ENCODE assay signal across 2 cellular contexts in genomic region chr17:74866198-74866835, GRCh38.
A peak's percentile ranks its signal among the peaks of the same experiment; 100 is the strongest.
TF ChIP-seq lines count a peak whose summit lies in the region.

No MANE protein-coding gene starts in this region.

TF ChIP-seq in IMR-90, 13 proteins besides CTCF, POLR2A, EP300 and RAD21:
- TF ChIP-seq SMC3 (IDR thresholded peaks at IDR 0.05; ENCODE audit: low read depth, low read length) (no peak), RFX5 (IDR thresholded peaks at IDR 0.05; ENCODE audit: low read depth, low read length) (no peak), NFE2L2 (IDR thresholded peaks at IDR 0.05; ENCODE audit: low read depth, low read length) (no peak), MXI1 (IDR thresholded peaks at IDR 0.05; ENCODE audit: borderline replicate concordance, low read depth, low read length) (no peak), RCOR1 (IDR thresholded peaks at IDR 0.05; ENCODE audit: insufficient replicate concordance, low read length) (no peak), CEBPB (IDR thresholded peaks at IDR 0.05; ENCODE audit: low read depth, low read length) (no peak), BHLHE40 (IDR thresholded peaks at IDR 0.05; ENCODE audit: low read depth, low read length) (no peak)

TF ChIP-seq in HepG2, 621 proteins besides CTCF, POLR2A, EP300 and RAD21:
- TF ChIP-seq ZIK1 (CRISPR knock-in tag; IDR thresholded peaks at IDR 0.05; ENCODE audit: borderline replicate concordance, low read depth), result no peak
- TF ChIP-seq ZFYVE20 (CRISPR knock-in tag; IDR thresholded peaks at IDR 0.05; ENCODE audit: borderline replicate concordance, low read depth), result no peak
- no peak for TF ChIP-seq MZF1 (CRISPR knock-in tag; IDR thresholded peaks at IDR 0.05; ENCODE audit: borderline replicate concordance)
- no peak for TF ChIP-seq ZNF703 (CRISPR knock-in tag; IDR thresholded peaks at IDR 0.05; ENCODE audit: borderline replicate concordance)
- TF ChIP-seq ZNF24 (IDR thresholded peaks at IDR 0.05), result no peak
- TF ChIP-seq RBFOX2 (IDR thresholded peaks at IDR 0.05; ENCODE audit: low read depth, low read length), result peak; percentile 54; the same call in 1 of the 2 replicates
- TF ChIP-seq, protein P1, sequence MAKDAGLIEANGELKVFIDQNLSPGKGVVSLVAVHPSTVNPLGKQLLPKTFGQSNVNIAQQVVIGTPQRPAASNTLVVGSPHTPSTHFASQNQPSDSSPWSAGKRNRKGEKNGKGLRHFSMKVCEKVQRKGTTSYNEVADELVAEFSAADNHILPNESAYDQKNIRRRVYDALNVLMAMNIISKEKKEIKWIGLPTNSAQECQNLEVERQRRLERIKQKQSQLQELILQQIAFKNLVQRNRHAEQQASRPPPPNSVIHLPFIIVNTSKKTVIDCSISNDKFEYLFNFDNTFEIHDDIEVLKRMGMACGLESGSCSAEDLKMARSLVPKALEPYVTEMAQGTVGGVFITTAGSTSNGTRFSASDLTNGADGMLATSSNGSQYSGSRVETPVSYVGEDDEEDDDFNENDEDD (CRISPR knock-in tag; IDR thresholded peaks at IDR 0.05; ENCODE audit: borderline replicate concordance), result no peak
- TF ChIP-seq AGO2 (optimal IDR thresholded peaks at IDR 0.05; ENCODE audit: low read depth, low read length), result peak; percentile 74
- no peak for TF ChIP-seq KDM5B (CRISPR knock-in tag; IDR thresholded peaks at IDR 0.05; ENCODE audit: borderline replicate concordance)
- TF ChIP-seq ZMYM2 (CRISPR knock-in tag; IDR thresholded peaks at IDR 0.05), result no peak
